Comparison of ENCODE assay signal across 16 cellular contexts in the genomic region with DNA sequence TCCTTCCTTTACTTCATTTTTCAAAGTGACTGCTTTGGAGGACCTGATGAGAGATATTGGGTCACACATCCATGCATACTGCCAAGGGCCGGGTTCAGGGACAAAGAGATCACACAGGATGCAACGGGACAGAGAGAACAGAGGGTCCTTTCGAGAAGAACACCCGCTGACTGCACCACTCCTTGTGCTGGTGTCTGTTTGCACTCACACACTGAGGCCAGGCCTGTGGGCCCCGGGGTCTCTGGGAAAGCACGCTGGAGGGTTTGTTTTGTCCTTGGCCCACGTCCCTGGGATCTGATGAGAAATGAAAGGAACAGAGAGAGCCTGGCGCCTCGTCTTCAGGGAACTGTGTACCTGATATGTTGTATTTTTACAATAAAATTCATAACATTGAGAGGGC. TPM values are rescaled to one million over a fixed set of nuclear protein-coding genes. Genes with fewer than 3 reads are reported as not detected.
DNase-seq lines count a peak whose midpoint lies in the region; ATAC-seq and TF ChIP-seq lines count a peak whose summit lies in the region.
"Had no signal": no experiment of that assay in that cellular context is flagged by ENCODE, and none has a peak within 500 bp of the region (broad histone marks: within the 10 kb centered on the region; RNA-seq: fewer than 3 reads in every experiment).

No MANE protein-coding gene starts in this region.

- peaks cover 6% of the 10 kb centered on the region; the same call in 1 of the 2 replicates for H3K4me1 Mint-ChIP-seq in HFFc6 (ENCODE audit: low read depth)

- no peaks in the 10 kb centered on the region; the same call in 1 of the 2 replicates for H3K9me3 Mint-ChIP-seq in HFFc6

- no peaks in the 10 kb centered on the region for H3K27me3 ChIP-seq in parathyroid adenoma (ENCODE audit: control insufficient read depth, insufficient read depth, low read length)
- H3K27me3 ChIP-seq in testis: no peaks in the 10 kb centered on the region
- H3K27me3 ChIP-seq in gastroesophageal sphincter: peaks cover 7% of the 10 kb centered on the region

- intact Hi-C loops in testis (cut with DNase I; ENCODE audit: low total_unique reads): no loop called here

- no peak overlapping the region for H3K27ac Mint-ChIP-seq in HFFc6

- 29 to 58% methylated on average over 9 of the region's 9 CpGs for WGBS in testis, 2 donors
- WGBS in gastroesophageal sphincter (ENCODE audit: low coverage in 1 of 2), 2 donors: 30 to 65% methylated on average over 2 to 5 of the region's 9 CpGs

- ATAC-seq in GM19463 (IDR thresholded peaks at IDR 0.05; ENCODE audit: unreplicated experiment): no peak
- no peak for ATAC-seq in gastroesophageal sphincter
- ATAC-seq: HepG2 had no signal

- H3K9ac ChIP-seq in parathyroid adenoma: no peak overlapping the region

- TF ChIP-seq CTCF in HFFc6 (IDR thresholded peaks at IDR 0.05): no peak
- no peak for TF ChIP-seq CTCF in parathyroid adenoma (IDR thresholded peaks at IDR 0.05)
- TF ChIP-seq CTCF in testis (IDR thresholded peaks at IDR 0.05): no peak
- no peak for TF ChIP-seq CTCF in gastroesophageal sphincter (IDR thresholded peaks at IDR 0.05)

- H3K9me3 ChIP-seq in parathyroid adenoma (ENCODE audit: control insufficient read depth, low read length) (no peaks in the 10 kb centered on the region), testis (no peaks in the 10 kb centered on the region), gastroesophageal sphincter (no peaks in the 10 kb centered on the region)

- TF ChIP-seq EP300 in gastroesophageal sphincter (IDR thresholded peaks at IDR 0.05): no peak

- H3K79me2 ChIP-seq in parathyroid adenoma: no peaks in the 10 kb centered on the region

- no peaks in the 10 kb centered on the region; the same call in 1 of the 2 replicates for H3K27me3 Mint-ChIP-seq in HFFc6 (ENCODE audit: insufficient read depth)

- H3K36me3 Mint-ChIP-seq in HFFc6 (ENCODE audit: low read depth): no peaks in the 10 kb centered on the region

- TF ChIP-seq POLR2A in testis (IDR thresholded peaks at IDR 0.05) (no peak), gastroesophageal sphincter (IDR thresholded peaks at IDR 0.05) (no peak)

- H3K4me3 ChIP-seq in parathyroid adenoma (ENCODE audit: low read depth, low read length) (no peak overlapping the region), testis (no peak overlapping the region), gastroesophageal sphincter (no peak overlapping the region)

- no peak overlapping the region for H3K4me2 ChIP-seq in parathyroid adenoma (ENCODE audit: low read length)

- H3K4me3 Mint-ChIP-seq in HFFc6: peak overlapping the region; percentile 10; the same call in 1 of the 2 replicates

- no peaks in the 10 kb centered on the region for H3K36me3 ChIP-seq in parathyroid adenoma (ENCODE audit: control insufficient read depth, insufficient read depth, low read length)
- H3K36me3 ChIP-seq in testis (ENCODE audit: low read depth, missing control alignments): no peaks in the 10 kb centered on the region
- H3K36me3 ChIP-seq in gastroesophageal sphincter: no peaks in the 10 kb centered on the region

- H3K4me1 ChIP-seq in parathyroid adenoma: no peaks in the 10 kb centered on the region
- H3K4me1 ChIP-seq in testis: peaks cover 29% of the 10 kb centered on the region
- H3K4me1 ChIP-seq in gastroesophageal sphincter: peaks cover 0 to 3% (median 0%) of the 10 kb centered on the region in 3 donors

- no peak overlapping the region for H3K27ac ChIP-seq in parathyroid adenoma
- peak overlapping the region; percentile 61 to 70 for H3K27ac ChIP-seq in testis
- peak overlapping the region in 1 of 4 donors; percentile 49 for H3K27ac ChIP-seq in gastroesophageal sphincter
- H3K27ac ChIP-seq: C4-2B had no signal

- DNase-seq in HFFc6: no peak
- DNase-seq in globus pallidus (ENCODE audit: low spot score): peak; percentile 6
- DNase-seq in testis: peak; percentile 89
- no peak for DNase-seq in SW 1271 (lab: John Stamatoyannopoulos, UW)
- DNase-seq: KBM-7; NCI-H1105; NCI-H2081; NCI-H2171 treated with DMSO at 0.1 percent for 48 hours; NCI-H446 treated with DMSO at 0.1 percent for 48 hours; NK-92 treated with Interleukin-12 subunit alpha and Interleukin-12 subunit beta, amount 100 ng/mL, for 24 hours; SHP77 had no signal

- peak overlapping the region; percentile 29 for H2AFZ ChIP-seq in parathyroid adenoma

RNA-seq across cellular contexts. Expression of a gene that starts 42.2 kb away (rescaled TPM):
- not detected for total RNA-seq in HFFc6 (2021; fragmentation: NEBNext Ultra II Directional; extraction: Animal tissue kit (Norgen Biotek cat#: 25700))
- total RNA-seq in testis: 10 to 100 TPM in 1 of 2 donors, 1 to 10 TPM in 1; 9.3 to 18.4 TPM
- polyA plus RNA-seq in testis (ENCODE audit: insufficient read depth, low read depth, low replicate concordance): 23.2 TPM
- total RNA-seq in gastroesophageal sphincter: under 1 TPM in 1 of 4 donors, not detected in 3; 0.67 TPM

Comparison
In these comparisons a context has a peak if more than half of its experiments do, and no peak if none do; other contexts are left out.
1. DNase-seq: peak in globus pallidus (single experiment) and testis (single experiment); none in HFFc6 (single experiment) and SW 1271 (0 of 2).
2. RNA of a gene that starts 42.2 kb away (total RNA-seq): 9.3 to 18.4 TPM in testis; 0.67 TPM in gastroesophageal sphincter and not detected in HFFc6; every median in the first group is over 4 times any median in the second.